ENCODE assay signal across 8 cellular contexts in the genomic region with DNA sequence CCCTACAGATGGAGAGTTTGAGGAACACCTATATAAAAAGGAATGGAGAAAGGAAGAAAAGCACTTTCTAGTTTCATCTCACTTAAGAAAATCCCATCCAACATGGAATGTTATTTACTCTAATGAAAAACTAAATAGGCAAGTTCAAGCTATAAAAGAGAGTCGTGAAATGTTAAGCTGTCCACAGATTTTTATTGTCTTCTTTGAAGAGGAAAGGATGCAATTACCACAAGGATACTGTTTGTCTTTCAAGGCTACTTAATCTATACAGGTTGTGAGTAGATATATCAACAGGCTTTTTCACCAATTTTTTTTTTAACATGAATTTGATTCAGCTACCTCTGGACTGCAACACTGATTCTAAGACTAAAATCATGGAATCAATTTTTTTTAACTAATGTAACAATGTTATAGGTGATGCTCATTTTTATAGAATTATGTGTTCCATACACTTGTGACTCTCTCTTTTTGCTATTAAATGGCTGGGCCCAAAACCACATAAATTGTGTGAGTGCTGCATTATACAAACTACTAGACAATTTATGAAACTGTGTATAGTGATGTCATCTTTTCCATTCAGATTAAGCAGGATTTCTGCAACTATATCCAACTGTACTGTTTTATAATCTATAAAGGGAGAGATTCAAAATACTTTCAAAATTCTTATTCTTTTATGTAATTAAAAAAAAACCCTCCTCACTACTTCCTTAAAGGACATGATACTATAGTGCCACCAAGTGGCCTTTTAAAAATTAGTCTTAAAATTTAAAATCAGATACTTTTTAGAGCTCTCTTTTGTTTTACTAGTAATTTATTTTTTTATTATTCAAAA. TPM values are rescaled to one million over a fixed set of nuclear protein-coding genes. Genes with fewer than 3 reads are reported as not detected.
A peak's percentile ranks its signal among the peaks of the same experiment; 100 is the strongest.
DNase-seq lines count a peak whose midpoint lies in the region; ATAC-seq and TF ChIP-seq lines count a peak whose summit lies in the region.

No MANE protein-coding gene starts in this region.

- intact Hi-C loops in breast epithelium (cut with DNase I; ENCODE audit: low total_unique reads), result no loop called here

- no peaks in the 10 kb centered on the region for H3K4me1 ChIP-seq in breast epithelium

- H3K4me3 ChIP-seq in breast epithelium, result no peak overlapping the region

- no peak overlapping the region for H3K27ac ChIP-seq in breast epithelium

- H3K9me3 ChIP-seq in breast epithelium, result no peaks in the 10 kb centered on the region

- TF ChIP-seq CTCF in breast epithelium (IDR thresholded peaks at IDR 0.05), result peak in 2 of 3 donors; percentile 31 to 33

- ATAC-seq in HG02938 (IDR thresholded peaks at IDR 0.05; ENCODE audit: unreplicated experiment) (no peak), HG02840 (IDR thresholded peaks at IDR 0.05; ENCODE audit: low FRiP score, unreplicated experiment) (no peak)

- no peaks in the 10 kb centered on the region for H3K36me3 ChIP-seq in breast epithelium

- DNase-seq in SKM-1 treated with dmso at 0.1 percent for 144 hours (lab: John Stamatoyannopoulos, UW; ENCODE audit: unreplicated experiment) (peak; percentile 0), SKM-1 (lab: John Stamatoyannopoulos, UW; ENCODE audit: unreplicated experiment) (no peak), NCI-H526 treated with DMSO at 0.1 percent for 48 hours (lab: John Stamatoyannopoulos, UW) (peak; percentile 6), breast epithelium (ENCODE audit: low spot score in 2 of 2) (no peak), lung microvascular endothelial cell (ENCODE audit: low read depth in 2 of 2) (peak; percentile 70 to 74)
- DNase-seq in activated CD4-positive, alpha-beta T cell treated with anti-CD3 and anti-CD28 coated beads for 4 hours, result no peak

- H3K27me3 ChIP-seq in breast epithelium, result no peaks in the 10 kb centered on the region

- TF ChIP-seq POLR2A in breast epithelium (IDR thresholded peaks at IDR 0.05), result no peak

RNA-seq across cellular contexts. Expression of gene BMAL2, which starts 26.7 kb away (rescaled TPM):
- total RNA-seq in breast epithelium (1 to 10 TPM; 1.3 to 2.4 (median 1.3) TPM), lung microvascular endothelial cell (22.2 and 22.8 TPM in 2 replicates)

Comparison
In these comparisons a context has a peak if more than half of its experiments do, and no peak if none do; other contexts are left out.
1. DNase-seq: peak in SKM-1 treated with dmso at 0.1 percent for 144 hours (single experiment), NCI-H526 treated with DMSO at 0.1 percent for 48 hours (single experiment) and lung microvascular endothelial cell (2 of 2); none in SKM-1 (single experiment), breast epithelium (0 of 2) and activated CD4-positive, alpha-beta T cell treated with anti-CD3 and anti-CD28 coated beads for 4 hours (0 of 2).